8 cellular contexts compared by ENCODE assay signal in the genomic region with DNA sequence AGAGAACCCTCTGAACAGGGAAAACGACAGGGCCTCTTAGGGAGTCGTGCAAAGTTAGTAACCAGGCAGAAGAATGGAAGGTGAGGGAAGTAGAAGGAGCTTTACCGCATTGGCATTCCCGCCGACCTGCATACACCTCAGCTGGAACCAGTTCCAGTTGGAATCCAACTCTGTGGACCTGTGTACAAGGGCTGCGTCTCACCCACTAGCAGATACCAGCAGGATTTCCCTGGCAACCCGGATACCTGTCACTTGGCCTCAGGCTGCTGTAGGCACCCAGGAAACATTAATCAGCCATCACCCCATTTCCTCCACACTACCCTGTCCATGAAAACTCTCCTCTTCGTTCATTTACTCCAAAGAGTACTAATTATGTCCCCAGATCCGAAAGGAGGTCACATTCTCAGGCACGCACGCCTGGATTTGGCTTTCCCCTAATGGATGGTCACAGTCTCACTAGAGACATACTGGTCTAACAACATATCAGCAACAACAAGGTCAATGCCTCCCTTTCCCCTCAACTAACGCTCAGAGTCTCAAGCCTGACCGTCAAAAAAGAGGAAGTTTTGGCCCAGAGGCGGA. TPM values are rescaled to one million over a fixed set of nuclear protein-coding genes. Genes with fewer than 3 reads are reported as not detected.
DNase-seq lines count a peak whose midpoint lies in the region; ATAC-seq and TF ChIP-seq lines count a peak whose summit lies in the region.

No MANE protein-coding gene starts in this region.

- H3K4me1 ChIP-seq in body of pancreas (peaks cover 48% of the 10 kb centered on the region), mucosa of rectum (ENCODE audit: control insufficient read depth in 2 of 2, insufficient read depth in 2 of 2, low read length in 2 of 2) (peaks cover 17 to 23% of the 10 kb centered on the region in 2 donors)

- peaks cover 42% of the 10 kb centered on the region for H3K36me3 ChIP-seq in KOPT-K1 (ENCODE audit: insufficient read depth, low read length)
- peaks cover 0 to 22% of the 10 kb centered on the region in 2 donors for H3K36me3 ChIP-seq in body of pancreas (replicated peaks in 1 of 2; ENCODE audit: insufficient read depth in 1 of 2, low read depth in 2 of 2)
- H3K36me3 ChIP-seq in mucosa of rectum (ENCODE audit: control insufficient read depth in 2 of 2, insufficient read depth in 2 of 2, low read length in 2 of 2) = peaks cover 31 to 39% of the 10 kb centered on the region in 2 donors

- no peaks in the 10 kb centered on the region for H3K9me3 ChIP-seq in KOPT-K1 (ENCODE audit: insufficient read depth, low read length, poor library complexity, severe bottlenecking)
- H3K9me3 ChIP-seq in body of pancreas = no peaks in the 10 kb centered on the region
- H3K9me3 ChIP-seq in mucosa of rectum (ENCODE audit: control insufficient read depth in 2 of 2, low read length in 2 of 2) = no peaks in the 10 kb centered on the region

- TF ChIP-seq CTCF in AG09309 (IDR thresholded peaks at IDR 0.05; ENCODE audit: control insufficient read depth, insufficient read depth, low read depth, low read length, missing control alignments) (no peak), body of pancreas (IDR thresholded peaks at IDR 0.05) (no peak)

- peak overlapping the region; percentile 91 for H3K4me3 ChIP-seq in AG09309 (ENCODE audit: control insufficient read depth, low read depth, low read length)
- peak overlapping the region; percentile 90 to 93 for H3K4me3 ChIP-seq in body of pancreas
- H3K4me3 ChIP-seq in mucosa of rectum (ENCODE audit: low read length in 2 of 2) = peak overlapping the region; percentile 89 to 97

- WGBS in body of pancreas, 2 donors = 16 to 17% methylated on average over 14 of the region's 14 CpGs

- peak overlapping the region; percentile 91 to 97 for H3K9ac ChIP-seq in mucosa of rectum (ENCODE audit: low read depth in 1 of 2, low read length in 2 of 2)

- no peak for DNase-seq in AG09309 (ENCODE audit: low read depth)
- no peak for DNase-seq in body of pancreas
- DNase-seq in activated effector memory CD4-positive, alpha-beta T cell treated with Interleukin-2 at 50 U/mL for 16 hours = no peak
- no peak for DNase-seq in NCI-H1436 treated with DMSO at 0.1 percent for 48 hours (lab: John Stamatoyannopoulos, UW)
- DNase-seq in SW 1271 (lab: John Stamatoyannopoulos, UW) = no peak

- intact Hi-C loops in body of pancreas (cut with DNase I) = loop anchor here (5.0 kb wide), 1 partner anchor 41 kb away; no protein-coding TSS in a partner anchor

- TF ChIP-seq POLR2A in body of pancreas (IDR thresholded peaks at IDR 0.05) = no peak

- ATAC-seq in body of pancreas = no peak
- no peak for ATAC-seq in HG02798 (IDR thresholded peaks at IDR 0.05; ENCODE audit: poor library complexity, unreplicated experiment)

- H3K27ac ChIP-seq in KOPT-K1 (ENCODE audit: low read depth, low read length, poor library complexity, severe bottlenecking) (peak overlapping the region; percentile 92), body of pancreas (peak overlapping the region; percentile 98 to 100 (median 98)), mucosa of rectum (ENCODE audit: low read depth in 2 of 2, low read length in 2 of 2) (peak overlapping the region in 1 of 2 donors; percentile 88)

- H3K27me3 ChIP-seq in body of pancreas (no peaks in the 10 kb centered on the region), mucosa of rectum (ENCODE audit: control insufficient read depth in 2 of 2, insufficient read depth in 2 of 2, low read length in 2 of 2) (no peaks in the 10 kb centered on the region)

RNA-seq across cellular contexts. Expression of a gene that starts 0.8 kb away (rescaled TPM):
- total RNA-seq in body of pancreas = 100 to 1,000 TPM; 143 to 212 TPM

RNA-seq across cellular contexts. Expression of a gene that starts 10.4 kb away (rescaled TPM):
- total RNA-seq in body of pancreas = 10 to 100 TPM; 30.7 to 56.0 TPM

RNA-seq across cellular contexts. Expression of a gene that starts 38.9 kb away (rescaled TPM):
- total RNA-seq in body of pancreas = 10 to 100 TPM; 10.9 to 33.2 TPM
